11 cellular contexts compared by ENCODE assay signal in genomic region chr14:105421723-105422615, GRCh38. TPM values are rescaled to one million over a fixed set of nuclear protein-coding genes. Genes with fewer than 3 reads are reported as not detected.
A peak's percentile ranks its signal among the peaks of the same experiment; 100 is the strongest.
DNase-seq lines count a peak whose midpoint lies in the region; ATAC-seq and TF ChIP-seq lines count a peak whose summit lies in the region.
"Had no signal": no experiment of that assay in that cellular context is flagged by ENCODE, and none has a peak within 500 bp of the region (broad histone marks: within the 10 kb centered on the region; RNA-seq: fewer than 3 reads in every experiment).

No MANE protein-coding gene starts in this region.

- peaks cover 18% of the 10 kb centered on the region for H3K4me1 ChIP-seq in hepatocyte (ENCODE audit: insufficient read depth)
- H3K4me1 ChIP-seq in suprapubic skin: peaks cover 38% of the 10 kb centered on the region

- intact Hi-C loops in activated T-helper 2 cell treated with anti-CD3 and anti-CD28 coated beads, Interferon-gamma antibody, Interleukin-2, Interleukin-4, amounts not matched to agents 10 μg/mL and 5 μg/mL and 100 μg/mL, durations not matched to agents 14 hours and 24 hours and 36 hours (cut with micrococcal nuclease): no loop called here

- peak overlapping the region; percentile 97 for H3K4me2 ChIP-seq in hepatocyte

- H3K9me2 ChIP-seq in hepatocyte (replicated peaks; ENCODE audit: insufficient read depth): no peaks in the 10 kb centered on the region

- peaks cover 59% of the 10 kb centered on the region for H3K36me3 Mint-ChIP-seq in activated T-cell treated with anti-CD3 and anti-CD28 coated beads, Interleukin-2, amount 50 U/mL, for 24 hours (ENCODE audit: low read depth)
- peaks cover 25% of the 10 kb centered on the region for H3K36me3 Mint-ChIP-seq in activated T-helper 2 cell treated with anti-CD3 and anti-CD28 coated beads, Interferon-gamma antibody, Interleukin-2, Interleukin-4, amounts not matched to agents 10 μg/mL and 5 μg/mL and 100 μg/mL, durations not matched to agents 14 hours and 24 hours and 36 hours (ENCODE audit: low read depth)

- 89% methylated on average over 28 of the region's 32 CpGs for WGBS in hepatocyte (ENCODE audit: low lambda C conversion rate, missing lambda C conversion rate)
- 71% methylated on average over 24 of the region's 32 CpGs for WGBS in suprapubic skin

- peaks cover 71% of the 10 kb centered on the region for H3K79me2 ChIP-seq in hepatocyte

- H3K9me3 Mint-ChIP-seq in activated T-cell treated with anti-CD3 and anti-CD28 coated beads, Interleukin-2, amount 50 U/mL, for 24 hours: no peaks in the 10 kb centered on the region
- no peaks in the 10 kb centered on the region for H3K9me3 Mint-ChIP-seq in activated T-helper 2 cell treated with anti-CD3 and anti-CD28 coated beads, Interferon-gamma antibody, Interleukin-2, Interleukin-4, amounts not matched to agents 10 μg/mL and 5 μg/mL and 100 μg/mL, durations not matched to agents 14 hours and 24 hours and 36 hours

- H3K27me3 ChIP-seq in hepatocyte (no peaks in the 10 kb centered on the region), suprapubic skin (no peaks in the 10 kb centered on the region)

- H3K27me3 Mint-ChIP-seq in activated T-cell treated with anti-CD3 and anti-CD28 coated beads, Interleukin-2, amount 50 U/mL, for 24 hours: no peaks in the 10 kb centered on the region
- H3K27me3 Mint-ChIP-seq in activated T-helper 2 cell treated with anti-CD3 and anti-CD28 coated beads, Interferon-gamma antibody, Interleukin-2, Interleukin-4, amounts not matched to agents 10 μg/mL and 5 μg/mL and 100 μg/mL, durations not matched to agents 14 hours and 24 hours and 36 hours (ENCODE audit: low read depth): no peaks in the 10 kb centered on the region

- TF ChIP-seq POLR2A in suprapubic skin (IDR thresholded peaks at IDR 0.05): no peak

- H3K4me3 Mint-ChIP-seq in activated T-cell treated with anti-CD3 and anti-CD28 coated beads, Interleukin-2, amount 50 U/mL, for 24 hours: peak overlapping the region; percentile 92
- H3K4me3 Mint-ChIP-seq in activated T-helper 2 cell treated with anti-CD3 and anti-CD28 coated beads, Interferon-gamma antibody, Interleukin-2, Interleukin-4, amounts not matched to agents 10 μg/mL and 5 μg/mL and 100 μg/mL, durations not matched to agents 14 hours and 24 hours and 36 hours (ENCODE audit: low read depth): peak overlapping the region; percentile 93

- H3K36me3 ChIP-seq in hepatocyte (replicated peaks; ENCODE audit: insufficient read depth, low read depth) (no peaks in the 10 kb centered on the region), suprapubic skin (peaks cover 13% of the 10 kb centered on the region)

- no peak for DNase-seq in activated T-cell treated with anti-CD3 and anti-CD28 coated beads, Interleukin-2, amount 50 U/mL, for 24 hours
- no peak for DNase-seq in activated T-cell treated with anti-CD3 and anti-CD28 coated beads, Interleukin-2, amount 50 U/mL, for 48 hours
- DNase-seq in activated T-helper 2 cell treated with anti-CD3 and anti-CD28 coated beads, Interferon-gamma antibody, Interleukin-2, Interleukin-4, amounts not matched to agents 10 μg/mL and 5 μg/mL and 100 μg/mL, durations not matched to agents 14 hours and 24 hours and 36 hours (ENCODE audit: low spot score): no peak
- DNase-seq in hepatocyte (ENCODE audit: low spot score) (no peak), suprapubic skin (ENCODE audit: low spot score in 2 of 2) (peak in 1 of 2 donors; percentile 64), T-helper 9 cell (no peak), NCI-H1417 treated with DMSO at 0.1 percent for 48 hours (lab: John Stamatoyannopoulos, UW) (no peak)
- DNase-seq: activated gamma-delta T cell, HCEC 1CT, NCI-H2081 treated with DMSO at 0.1 percent for 48 hours had no signal

- H4K20me1 ChIP-seq in hepatocyte (ENCODE audit: insufficient read depth, poor library complexity, severe bottlenecking): peaks cover 26% of the 10 kb centered on the region

- TF ChIP-seq EP300 in suprapubic skin (IDR thresholded peaks at IDR 0.05): no peak

- H3K4me1 Mint-ChIP-seq in activated T-cell treated with anti-CD3 and anti-CD28 coated beads, Interleukin-2, amount 50 U/mL, for 24 hours (ENCODE audit: low read depth): peaks cover 37% of the 10 kb centered on the region
- peaks cover 11% of the 10 kb centered on the region for H3K4me1 Mint-ChIP-seq in activated T-helper 2 cell treated with anti-CD3 and anti-CD28 coated beads, Interferon-gamma antibody, Interleukin-2, Interleukin-4, amounts not matched to agents 10 μg/mL and 5 μg/mL and 100 μg/mL, durations not matched to agents 14 hours and 24 hours and 36 hours (ENCODE audit: low read depth)

- H3K4me3 ChIP-seq in hepatocyte (no peak overlapping the region), suprapubic skin (peak overlapping the region; percentile 72)

- ATAC-seq in HG03135 (IDR thresholded peaks at IDR 0.05; ENCODE audit: unreplicated experiment): no peak

- H3K9me3 ChIP-seq in hepatocyte (ENCODE audit: low read depth) (no peaks in the 10 kb centered on the region), suprapubic skin (no peaks in the 10 kb centered on the region)

- TF ChIP-seq CTCF in hepatocyte (IDR thresholded peaks at IDR 0.05; ENCODE audit: poor library complexity): no peak
- TF ChIP-seq CTCF in suprapubic skin (IDR thresholded peaks at IDR 0.05): no peak

- H3K27ac ChIP-seq in hepatocyte: no peak overlapping the region
- H3K27ac ChIP-seq in suprapubic skin: no peak overlapping the region

- H2AFZ ChIP-seq in hepatocyte: no peak overlapping the region

- peak overlapping the region; percentile 94 for H3K27ac Mint-ChIP-seq in activated T-cell treated with anti-CD3 and anti-CD28 coated beads, Interleukin-2, amount 50 U/mL, for 24 hours
- peak overlapping the region; percentile 93 for H3K27ac Mint-ChIP-seq in activated T-helper 2 cell treated with anti-CD3 and anti-CD28 coated beads, Interferon-gamma antibody, Interleukin-2, Interleukin-4, amounts not matched to agents 10 μg/mL and 5 μg/mL and 100 μg/mL, durations not matched to agents 14 hours and 24 hours and 36 hours

RNA-seq across cellular contexts. Expression of gene MTA1, which starts 2.3 kb away (rescaled TPM):
- 170 and 172 TPM in 2 replicates for total RNA-seq in activated T-helper 2 cell treated with anti-CD3 and anti-CD28 coated beads, Interferon-gamma antibody, Interleukin-2, Interleukin-4, amounts not matched to agents 10 μg/mL and 5 μg/mL and 100 μg/mL, durations not matched to agents 14 hours and 24 hours and 36 hours
- total RNA-seq in hepatocyte: 33.3 and 48.1 TPM in 2 replicates
- polyA plus RNA-seq in hepatocyte: 52.7 and 72.4 TPM in 2 replicates
- total RNA-seq in suprapubic skin: 100 to 1,000 TPM in 1 of 4 donors, 10 to 100 TPM in 3; 38.1 to 107 (median 59.5) TPM

RNA-seq across cellular contexts. Expression of gene TEX22, which starts 23.6 kb away (rescaled TPM):
- total RNA-seq in activated T-helper 2 cell treated with anti-CD3 and anti-CD28 coated beads, Interferon-gamma antibody, Interleukin-2, Interleukin-4, amounts not matched to agents 10 μg/mL and 5 μg/mL and 100 μg/mL, durations not matched to agents 14 hours and 24 hours and 36 hours: 4.7 and 5.0 TPM in 2 replicates
- 0.52 TPM in 1 of 2 replicates, not detected in the other for total RNA-seq in hepatocyte
- 0.76 and 1.2 TPM in 2 replicates for polyA plus RNA-seq in hepatocyte
- under 1 TPM in 1 of 4 donors, not detected in 3; 0.80 TPM for total RNA-seq in suprapubic skin

RNA-seq across cellular contexts. Expression of gene CRIP2, which starts 52.7 kb away (rescaled TPM):
- total RNA-seq in activated T-helper 2 cell treated with anti-CD3 and anti-CD28 coated beads, Interferon-gamma antibody, Interleukin-2, Interleukin-4, amounts not matched to agents 10 μg/mL and 5 μg/mL and 100 μg/mL, durations not matched to agents 14 hours and 24 hours and 36 hours: 0.16 and 0.55 TPM in 2 replicates
- total RNA-seq in hepatocyte: 8.3 and 11.3 TPM in 2 replicates
- 29.1 and 45.6 TPM in 2 replicates for polyA plus RNA-seq in hepatocyte
- total RNA-seq in suprapubic skin: 100 to 1,000 TPM in 2 of 4 donors, 10 to 100 TPM in 2; 70.7 to 140 (median 104) TPM
